ENCODE assay signal across 12 cellular contexts in the genomic region with DNA sequence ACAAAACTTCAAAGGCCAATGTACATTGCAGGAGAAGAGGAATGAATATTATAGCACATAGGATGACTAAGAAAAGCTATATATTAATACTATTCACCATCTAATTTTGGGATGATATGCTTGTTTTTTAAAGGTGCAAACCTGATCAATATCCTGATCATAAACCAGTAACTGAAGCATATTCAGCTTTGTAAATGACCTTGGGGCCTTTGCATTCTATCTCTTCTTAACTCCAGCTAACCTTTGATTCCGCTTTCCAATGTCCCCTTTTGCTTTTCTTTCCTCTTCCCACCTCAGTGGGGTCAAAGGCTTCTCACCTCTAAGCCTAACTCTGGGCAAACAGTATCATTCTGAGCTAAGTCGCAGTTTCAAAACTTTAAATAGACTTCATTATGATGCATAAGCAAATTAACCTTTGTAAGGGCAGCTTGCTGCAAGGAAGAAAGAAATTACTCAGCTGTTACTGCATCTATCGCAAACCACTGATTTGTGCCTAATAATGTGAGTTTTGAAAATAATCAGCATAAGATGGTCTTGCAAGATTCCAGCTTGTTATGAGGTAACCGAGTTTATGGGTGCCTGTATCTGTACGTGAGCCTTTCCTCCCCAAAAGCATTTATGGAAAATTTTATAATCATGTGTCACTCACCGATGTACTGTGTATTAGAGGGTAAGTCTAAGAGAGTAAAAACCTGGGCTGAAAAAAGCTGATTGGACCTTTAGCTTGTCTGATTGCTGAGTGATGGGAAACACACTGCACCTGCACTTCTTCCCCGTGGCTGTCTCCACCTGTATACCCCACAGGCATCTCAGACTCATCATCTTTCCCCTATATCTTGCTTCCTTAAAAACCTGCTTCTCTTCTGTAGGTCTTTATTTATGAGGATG.
DNase-seq lines count a peak whose midpoint lies in the region; ATAC-seq and TF ChIP-seq lines count a peak whose summit lies in the region.
"Had no signal": no experiment of that assay in that cellular context is flagged by ENCODE, and none has a peak within 500 bp of the region (broad histone marks: within the 10 kb centered on the region; RNA-seq: fewer than 3 reads in every experiment).

No MANE protein-coding gene starts in this region.

- ATAC-seq in GM19035 (IDR thresholded peaks at IDR 0.05; ENCODE audit: unreplicated experiment) (peak; percentile 95), HG02759 (IDR thresholded peaks at IDR 0.05; ENCODE audit: unreplicated experiment) (peak; percentile 94), HG03565 (IDR thresholded peaks at IDR 0.05; ENCODE audit: unreplicated experiment) (peak; percentile 96)
- ATAC-seq: GM23338 had no signal

- POLR2A ChIA-PET in GM10248 (lab: Yijun Ruan, JAX), result interaction anchor here (0.5 to 1.3 kb wide), 2 partner anchors 20 to 826 kb away, joined by 4 read pairs; no protein-coding TSS in a partner anchor

- TF ChIP-seq CTCF in GM10248 (IDR thresholded peaks at IDR 0.05; ENCODE audit: control extremely low read depth, extremely low read depth, low read depth, missing control alignments), result no peak

- DNase-seq in GM10248 (ENCODE audit: extremely low spot score) (peak; percentile 53), SHP77 (lab: John Stamatoyannopoulos, UW) (no peak), SW480 (ENCODE audit: low spot score) (no peak), retina (no peak), NCI-H226 (no peak)
- DNase-seq: CD4-positive, alpha-beta T cell; NCI-H1417 treated with DMSO at 0.1 percent for 48 hours; Right ventricle myocardium superior had no signal

- CTCF ChIA-PET in GM10248 (lab: Yijun Ruan, JAX), result interaction anchor here (0.8 to 2.4 kb wide), 10 partner anchors 11 to 330 kb away, joined by 3 to 10 read pairs (median 4); no protein-coding TSS in a partner anchor
